19 cellular contexts compared by ENCODE assay signal in genomic region chr7:46108272-46108671, GRCh38.
A peak's percentile ranks its signal among the peaks of the same experiment; 100 is the strongest.
DNase-seq lines count a peak whose midpoint lies in the region; ATAC-seq, FAIRE-seq and TF ChIP-seq lines count a peak whose summit lies in the region.
"Had no signal": no experiment of that assay in that cellular context is flagged by ENCODE, and none has a peak within 500 bp of the region (broad histone marks: within the 10 kb centered on the region; RNA-seq: fewer than 3 reads in every experiment).

No MANE protein-coding gene starts in this region.

- H3K23ac ChIP-seq in IMR-90 (ENCODE audit: low read depth, low read length) = no peak overlapping the region
- H3K23ac ChIP-seq in neuronal stem cell (ENCODE audit: low read depth, low read length, poor library complexity) = no peak overlapping the region

- H2BK20ac ChIP-seq in IMR-90 (ENCODE audit: low read depth, low read length) = no peak overlapping the region

- no peaks in the 10 kb centered on the region for H3K9me3 ChIP-seq in IMR-90 (ENCODE audit: control insufficient read depth, insufficient read depth, low read length)
- peaks cover 1 to 7% of the 10 kb centered on the region in 2 donors for H3K9me3 ChIP-seq in neuronal stem cell (replicated peaks in 1 of 2; ENCODE audit: control insufficient read depth in 2 of 2, insufficient read depth in 1 of 2, low read depth in 1 of 2, low read length in 2 of 2)
- H3K9me3 ChIP-seq in upper lobe of right lung = no peaks in the 10 kb centered on the region
- H3K9me3 ChIP-seq: BE2C, HAP-1 had no signal

- H4K8ac ChIP-seq in IMR-90 (ENCODE audit: low read depth in 2 of 2, low read length in 2 of 2) = no peak overlapping the region
- no peak overlapping the region for H4K8ac ChIP-seq in neuronal stem cell (ENCODE audit: low read depth, low read length)

- H4K5ac ChIP-seq in IMR-90 (ENCODE audit: low read depth, low read length) = no peak overlapping the region

- no peak overlapping the region for H2BK12ac ChIP-seq in neuronal stem cell (ENCODE audit: low read length)

- DNase-seq in IMR-90 (no peak), SK-N-DZ (ENCODE audit: low spot score) (peak; percentile 18), neuronal stem cell (ENCODE audit: low spot score) (no peak), upper lobe of right lung (peak; percentile 49), activated gamma-delta T cell (lab: John Stamatoyannopoulos, UW) (no peak), GM20000 (ENCODE audit: low spot score) (no peak), urothelium cell line (ENCODE audit: low spot score) (no peak)
- DNase-seq: ACHN; BE2C; C1 segment of cervical spinal cord; CD4-positive, CD25-positive, alpha-beta regulatory T cell; CD8-positive, alpha-beta memory T cell; COR-L47; GDM1 had no signal

- no peak overlapping the region for H2BK5ac ChIP-seq in IMR-90 (ENCODE audit: low read depth, low read length, poor library complexity, severe bottlenecking)
- H2BK5ac ChIP-seq in neuronal stem cell (ENCODE audit: low read length) = no peak overlapping the region

- no peak overlapping the region for H3K56ac ChIP-seq in IMR-90 (ENCODE audit: extremely low read depth, insufficient read depth, low read length)

- intact Hi-C loops in IMR-90 (cut with micrococcal nuclease) = no loop called here
- intact Hi-C loops in upper lobe of right lung (cut with DNase I) = no loop called here

- CTCF ChIA-PET in IMR-90 (lab: Yijun Ruan, JAX) = no interaction called here

- H4K91ac ChIP-seq in IMR-90 (ENCODE audit: insufficient read depth, low read depth, low read length) (no peak overlapping the region), neuronal stem cell (ENCODE audit: low read depth, low read length, poor library complexity) (no peak overlapping the region)

- H3K14ac ChIP-seq in IMR-90 (replicated peaks; ENCODE audit: low read depth, low read length) (no peak overlapping the region), neuronal stem cell (ENCODE audit: low read length) (no peak overlapping the region)

- peak overlapping the region; percentile 24; the same call in 1 of the 2 replicates for H2AK5ac ChIP-seq in IMR-90 (ENCODE audit: low read depth, low read length)
- no peak overlapping the region for H2AK5ac ChIP-seq in neuronal stem cell (ENCODE audit: low read depth, low read length)

- H3K4me3 ChIP-seq in IMR-90 (ENCODE audit: insufficient read depth, low read depth, low read length) (no peak overlapping the region), neuronal stem cell (ENCODE audit: low read length in 2 of 2) (no peak overlapping the region), upper lobe of right lung (no peak overlapping the region)
- H3K4me3 ChIP-seq: HAP-1 had no signal

- no peak for FAIRE-seq in urothelium cell line (lab: Jason Lieb, UNC)
- FAIRE-seq: A204.1, D721Med, GM12892, GM18507 had no signal

- no peak for TF ChIP-seq POLR2A in IMR-90 (IDR thresholded peaks at IDR 0.05; ENCODE audit: low read depth, low read length)

- no peak overlapping the region for H3K9ac ChIP-seq in IMR-90 (ENCODE audit: low read depth, low read length)
- H3K9ac ChIP-seq in neuronal stem cell (ENCODE audit: low read depth, low read length, poor library complexity) = no peak overlapping the region

- no peak overlapping the region for H2BK120ac ChIP-seq in IMR-90 (ENCODE audit: low read depth, low read length)
- H2BK120ac ChIP-seq in neuronal stem cell (ENCODE audit: low read depth, low read length) = no peak overlapping the region

- no peak for TF ChIP-seq RAD21 in IMR-90 (IDR thresholded peaks at IDR 0.05; ENCODE audit: low read length)

- H3K9me1 ChIP-seq in IMR-90 (ENCODE audit: insufficient read depth, low read length) = no peaks in the 10 kb centered on the region

- H3K36me3 ChIP-seq in IMR-90 (ENCODE audit: control insufficient read depth, insufficient read depth, low read length) (no peaks in the 10 kb centered on the region), neuronal stem cell (replicated peaks in 1 of 2; ENCODE audit: control insufficient read depth in 2 of 2, insufficient read depth in 2 of 2, low read length in 2 of 2) (no peaks in the 10 kb centered on the region), upper lobe of right lung (no peaks in the 10 kb centered on the region)
- H3K36me3 ChIP-seq: BE2C, HAP-1 had no signal

- in situ Hi-C loops in IMR-90 (cut with MboI; ENCODE audit: low sequenced_read_pairs) = no loop called here

- 100% methylated on average over 5 of the region's 7 CpGs; no CpG with 5 or more reads in 1 of the 2 experiments for WGBS in IMR-90 (ENCODE audit: extremely low coverage in 2 of 2, insufficient read length in 1 of 2), 2 experiments
- WGBS in neuronal stem cell (ENCODE audit: extremely low coverage in 2 of 2, insufficient read length in 2 of 2, insufficient replicate concordance in 1 of 2), 2 donors = no CpG with 5 or more reads among the region's 7 CpGs

- ATAC-seq in IMR-90 (ENCODE audit: low read depth) = no peak
- ATAC-seq in upper lobe of right lung = no peak

- POLR2A ChIA-PET in IMR-90 (lab: Charles Lee; ENCODE audit: unreplicated experiment) = no interaction called here

- H3K18ac ChIP-seq in IMR-90 (ENCODE audit: low read depth, low read length) (no peak overlapping the region), neuronal stem cell (ENCODE audit: low read length) (peak overlapping the region; percentile 46)

- H3K27me3 ChIP-seq in IMR-90 (ENCODE audit: control insufficient read depth, insufficient read depth, low read length) (no peaks in the 10 kb centered on the region), neuronal stem cell (ENCODE audit: control insufficient read depth in 3 of 3, insufficient read depth in 3 of 3, low read depth in 1 of 3, low read length in 3 of 3) (no peaks in the 10 kb centered on the region), upper lobe of right lung (no peaks in the 10 kb centered on the region)
- H3K27me3 ChIP-seq: BE2C had no signal

- H2AK9ac ChIP-seq in IMR-90 (replicated peaks; ENCODE audit: low read depth, low read length, poor library complexity) = no peak overlapping the region

- TF ChIP-seq CTCF in IMR-90 (conservative IDR thresholded peaks at IDR 0.05; ENCODE audit: low read depth, low read length) (no peak), upper lobe of right lung (IDR thresholded peaks at IDR 0.05) (no peak), GM20000 (IDR thresholded peaks at IDR 0.05; ENCODE audit: extremely low read depth, missing control alignments) (no peak)

- no peak overlapping the region; the same call in 1 of the 2 replicates for H3K4ac ChIP-seq in IMR-90 (ENCODE audit: low read depth, low read length)
- no peak overlapping the region for H3K4ac ChIP-seq in neuronal stem cell (ENCODE audit: low read length)

- no peak overlapping the region for H3K27ac ChIP-seq in IMR-90 (ENCODE audit: insufficient read depth, low read length)
- no peak overlapping the region for H3K27ac ChIP-seq in neuronal stem cell (replicated peaks; ENCODE audit: low read length)
- H3K27ac ChIP-seq in upper lobe of right lung = no peak overlapping the region

- dilution Hi-C loops in IMR-90 (cut with HindIII; ENCODE audit: low sequenced_read_pairs, unreplicated experiment) = no loop called here

- H4K20me1 ChIP-seq in IMR-90 (ENCODE audit: insufficient read depth, low read length) = no peaks in the 10 kb centered on the region

- BruUV-seq in IMR-90 (replicated peaks; lab: Mats Ljungman, UMichigan) = no TSS peak

- H3K4me1 ChIP-seq in IMR-90 (ENCODE audit: control insufficient read depth, insufficient read depth, low read length) = no peaks in the 10 kb centered on the region
- peaks cover 5% of the 10 kb centered on the region in 2 donors for H3K4me1 ChIP-seq in neuronal stem cell (ENCODE audit: control insufficient read depth in 2 of 2, insufficient read depth in 1 of 2, low read depth in 1 of 2, low read length in 2 of 2)
- H3K4me1 ChIP-seq in upper lobe of right lung = no peaks in the 10 kb centered on the region
- H3K4me1 ChIP-seq: BE2C, HAP-1 had no signal

- no peak overlapping the region for H3K4me2 ChIP-seq in IMR-90 (ENCODE audit: low read depth, low read length)
- H3K4me2 ChIP-seq in neuronal stem cell (ENCODE audit: insufficient read depth, low read length, poor library complexity, severe bottlenecking) = no peak overlapping the region

- H2AFZ ChIP-seq in IMR-90 (replicated peaks; ENCODE audit: low read length, poor library complexity) (peak overlapping the region; percentile 32), neuronal stem cell (ENCODE audit: low read length) (peak overlapping the region; percentile 12)

- H3K79me1 ChIP-seq in IMR-90 (ENCODE audit: low read depth in 1 of 2, low read length in 2 of 2) (no peaks in the 10 kb centered on the region), neuronal stem cell (ENCODE audit: low read depth, low read length) (no peaks in the 10 kb centered on the region)

- H2BK15ac ChIP-seq in IMR-90 (ENCODE audit: low read depth, low read length) (no peak overlapping the region), neuronal stem cell (ENCODE audit: low read length) (no peak overlapping the region)

TF ChIP-seq in IMR-90, 13 proteins besides CTCF, POLR2A, EP300 and RAD21 (continues in another document):
- TF ChIP-seq RCOR1 (IDR thresholded peaks at IDR 0.05; ENCODE audit: insufficient replicate concordance, low read length) (no peak), CHD1 (IDR thresholded peaks at IDR 0.05; ENCODE audit: low read depth, low read length) (no peak), ELK1 (IDR thresholded peaks at IDR 0.05; ENCODE audit: borderline replicate concordance, low read depth, low read length) (no peak), MXI1 (IDR thresholded peaks at IDR 0.05; ENCODE audit: borderline replicate concordance, low read depth, low read length) (no peak), CEBPB (IDR thresholded peaks at IDR 0.05; ENCODE audit: low read depth, low read length) (no peak), BHLHE40 (IDR thresholded peaks at IDR 0.05; ENCODE audit: low read depth, low read length) (no peak), MAZ (IDR thresholded peaks at IDR 0.05; ENCODE audit: borderline replicate concordance, low read depth, low read length) (no peak), RFX5 (IDR thresholded peaks at IDR 0.05; ENCODE audit: low read depth, low read length) (no peak), USF2 (IDR thresholded peaks at IDR 0.05; ENCODE audit: low read depth, low read length) (no peak)

Comparison
In these comparisons a context has a peak if more than half of its experiments do, and no peak if none do; other contexts are left out.
1. DNase-seq: peak in SK-N-DZ (single experiment) and upper lobe of right lung (single experiment); none in IMR-90 (single experiment), neuronal stem cell (single experiment), activated gamma-delta T cell (single experiment), GM20000 (single experiment) and urothelium cell line (single experiment).